In the genomic region with DNA sequence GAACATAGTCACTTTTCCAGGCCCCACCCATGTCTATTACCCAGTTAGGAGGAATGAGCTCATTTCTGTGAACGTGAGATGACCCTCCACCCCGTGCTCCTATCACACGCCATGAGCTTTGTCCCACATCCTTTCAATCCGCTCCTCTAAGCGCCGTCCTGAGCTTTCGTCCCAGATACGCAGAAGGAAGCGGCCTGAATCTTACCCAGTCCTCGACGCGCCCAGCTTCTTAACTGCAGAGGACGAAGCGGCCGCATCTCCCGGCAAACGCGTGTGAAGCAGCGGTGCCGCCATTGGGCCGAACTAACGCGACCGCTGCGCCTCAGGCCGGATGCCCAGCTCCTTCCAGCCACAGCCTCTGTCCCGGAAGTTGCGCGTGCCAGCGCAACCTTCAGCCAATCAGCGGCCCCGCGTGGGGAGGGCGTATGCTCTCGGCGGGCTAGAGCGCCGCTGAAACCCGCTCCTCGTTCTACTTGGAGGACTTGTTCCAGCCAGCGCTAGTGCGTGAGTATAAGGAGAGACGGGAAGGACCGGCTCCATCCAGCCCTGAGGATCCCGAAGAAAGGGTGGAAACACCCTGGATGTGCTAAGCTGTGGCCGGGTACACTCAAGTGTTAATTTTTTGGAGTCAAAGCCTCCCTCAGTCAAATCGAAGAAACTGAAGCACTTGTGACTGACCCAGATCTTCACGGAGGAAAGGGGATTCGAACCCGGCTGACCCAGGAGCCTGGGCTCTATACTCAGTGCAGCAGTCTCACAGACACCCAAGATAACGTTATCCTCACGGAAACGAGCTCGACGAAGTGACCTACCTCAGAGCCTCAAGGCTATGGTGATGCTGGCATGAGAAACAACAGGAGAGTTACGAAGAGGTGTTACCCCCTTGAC, we compare ENCODE assay signal across 8 cellular contexts. TPM values are rescaled to one million over a fixed set of nuclear protein-coding genes. Genes with fewer than 3 reads are reported as not detected.
A peak's percentile ranks its signal among the peaks of the same experiment; 100 is the strongest.
DNase-seq lines count a peak whose midpoint lies in the region; ATAC-seq and TF ChIP-seq lines count a peak whose summit lies in the region.
"Not testable (repeated sequence)": the region's sequence is repeated elsewhere in the genome, so short reads cannot be mapped to it uniquely, and the experiment has no call there.

A gene with protein sequence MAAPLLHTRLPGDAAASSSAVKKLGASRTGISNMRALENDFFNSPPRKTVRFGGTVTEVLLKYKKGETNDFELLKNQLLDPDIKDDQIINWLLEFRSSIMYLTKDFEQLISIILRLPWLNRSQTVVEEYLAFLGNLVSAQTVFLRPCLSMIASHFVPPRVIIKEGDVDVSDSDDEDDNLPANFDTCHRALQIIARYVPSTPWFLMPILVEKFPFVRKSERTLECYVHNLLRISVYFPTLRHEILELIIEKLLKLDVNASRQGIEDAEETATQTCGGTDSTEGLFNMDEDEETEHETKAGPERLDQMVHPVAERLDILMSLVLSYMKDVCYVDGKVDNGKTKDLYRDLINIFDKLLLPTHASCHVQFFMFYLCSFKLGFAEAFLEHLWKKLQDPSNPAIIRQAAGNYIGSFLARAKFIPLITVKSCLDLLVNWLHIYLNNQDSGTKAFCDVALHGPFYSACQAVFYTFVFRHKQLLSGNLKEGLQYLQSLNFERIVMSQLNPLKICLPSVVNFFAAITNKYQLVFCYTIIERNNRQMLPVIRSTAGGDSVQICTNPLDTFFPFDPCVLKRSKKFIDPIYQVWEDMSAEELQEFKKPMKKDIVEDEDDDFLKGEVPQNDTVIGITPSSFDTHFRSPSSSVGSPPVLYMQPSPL (minus strand): TSS at position 333 of the 888 bp plus-strand sequence. CDS start 39 bp downstream, at position 294.

- not testable (repeated sequence) for H3K36me3 ChIP-seq in H7 (replicated peaks; ENCODE audit: control insufficient read depth, insufficient read depth, low read length); Loucy (ENCODE audit: insufficient read depth, low read length)

- DNase-seq in ELF-1 (ENCODE audit: low read depth, low spot score) = peak; percentile 95
- peak; percentile 86 for DNase-seq in H7
- peak; percentile 78 for DNase-seq in activated T-helper 9 cell treated with anti-CD3 and anti-CD28 coated beads, Interleukin-2, amount 50 U/mL, for 16 hours (ENCODE audit: low read depth)
- peak; percentile 94 for DNase-seq in fibroblast of pulmonary artery (ENCODE audit: low read depth)
- peak; percentile 90 for DNase-seq in stimulated activated naive CD8-positive, alpha-beta T cell treated with anti-CD3 and anti-CD28 coated beads, Interleukin-15, Interleukin-2, amounts not matched to agents 100 U/mL and 50 U/mL, for 24 hours

- not testable (repeated sequence) for H3K27me3 ChIP-seq in H7 (ENCODE audit: control insufficient read depth, insufficient read depth, low read length); Loucy (ENCODE audit: insufficient read depth, low read length, poor library complexity, severe bottlenecking)

- not testable (repeated sequence) for TF ChIP-seq CTCF in Loucy (conservative IDR thresholded peaks at IDR 0.05; ENCODE audit: low read length); fibroblast of pulmonary artery (IDR thresholded peaks at IDR 0.05; ENCODE audit: low read length, missing control alignments); nephron (IDR thresholded peaks at IDR 0.05; ENCODE audit: unreplicated experiment in 3 of 3)

- H3K36me3 Mint-ChIP-seq in nephron (ENCODE audit: low read depth) = peaks cover 17% of the 10 kb centered on the region

- H3K27ac Mint-ChIP-seq in nephron = peak within 1 kb of the TSS; percentile 91 to 99 (median 98)

- not testable (repeated sequence) for H3K4me1 ChIP-seq in Loucy (ENCODE audit: insufficient read depth, low read length, poor library complexity, severe bottlenecking)

- H3K79me2 ChIP-seq in Loucy (ENCODE audit: insufficient read depth, low read length) = peaks cover 15% of the 10 kb centered on the region

- H3K4me3 ChIP-seq in H7 (ENCODE audit: insufficient read depth, low read depth, low read length) (peak within 1 kb of the TSS; percentile 51), Loucy (ENCODE audit: low read length, poor library complexity, severe bottlenecking) (peak within 1 kb of the TSS; percentile 84), fibroblast of pulmonary artery (replicated peaks; ENCODE audit: low read depth, low read length) (peak within 1 kb of the TSS; percentile 63)

- H3K9me3 Mint-ChIP-seq in nephron = not testable (repeated sequence)

- peak; percentile 89 for TF ChIP-seq POLR2A in Raji (IDR thresholded peaks at IDR 0.05; ENCODE audit: insufficient read depth, low read depth, low read length)

- H3K4me1 Mint-ChIP-seq in nephron = peaks cover 18% of the 10 kb centered on the region

- H3K4me2 ChIP-seq in Loucy (ENCODE audit: low read depth, low read length, poor library complexity, severe bottlenecking) = peak within 1 kb of the TSS; percentile 64

- not testable (repeated sequence) for H3K9me3 ChIP-seq in Loucy (ENCODE audit: insufficient read depth, low read depth, low read length)

- H2AFZ ChIP-seq in Loucy (ENCODE audit: low read length) = peak within 1 kb of the TSS; percentile 73

- peak; percentile 100 for ATAC-seq in stimulated activated naive CD8-positive, alpha-beta T cell treated with anti-CD3 and anti-CD28 coated beads, Interleukin-15, Interleukin-2, amounts not matched to agents 100 U/mL and 50 U/mL, for 24 hours

- not testable (repeated sequence) for H3K9me2 ChIP-seq in Loucy (replicated peaks; ENCODE audit: low read depth, low read length)

- H3K9ac ChIP-seq in Loucy (ENCODE audit: low read depth, low read length, poor library complexity, severe bottlenecking) = peak within 1 kb of the TSS; percentile 77

- peak within 1 kb of the TSS; percentile 99 for H3K4me3 Mint-ChIP-seq in nephron

- H4K20me1 ChIP-seq in Loucy (ENCODE audit: insufficient read depth, low read length, poor library complexity, severe bottlenecking) = not testable (repeated sequence)

- H3F3A ChIP-seq in Loucy (ENCODE audit: low read depth) = not testable (repeated sequence)

- not testable (repeated sequence) for H3K27me3 Mint-ChIP-seq in nephron (ENCODE audit: low read depth)

RNA-seq across cellular contexts. Expression of the gene that starts here (rescaled TPM):
- total RNA-seq in H7 (2014; rRNA removed; shearing (Covaris generic)) = 24.8 and 28.3 TPM in 2 replicates

Comparison
In these comparisons a context has a peak if more than half of its experiments do, and no peak if none do; other contexts are left out.
1. Peak in every context shown above with its lines: DNase-seq, ATAC-seq and H3K4me3 ChIP-seq.